22 cellular contexts compared by ENCODE assay signal in the genomic region with DNA sequence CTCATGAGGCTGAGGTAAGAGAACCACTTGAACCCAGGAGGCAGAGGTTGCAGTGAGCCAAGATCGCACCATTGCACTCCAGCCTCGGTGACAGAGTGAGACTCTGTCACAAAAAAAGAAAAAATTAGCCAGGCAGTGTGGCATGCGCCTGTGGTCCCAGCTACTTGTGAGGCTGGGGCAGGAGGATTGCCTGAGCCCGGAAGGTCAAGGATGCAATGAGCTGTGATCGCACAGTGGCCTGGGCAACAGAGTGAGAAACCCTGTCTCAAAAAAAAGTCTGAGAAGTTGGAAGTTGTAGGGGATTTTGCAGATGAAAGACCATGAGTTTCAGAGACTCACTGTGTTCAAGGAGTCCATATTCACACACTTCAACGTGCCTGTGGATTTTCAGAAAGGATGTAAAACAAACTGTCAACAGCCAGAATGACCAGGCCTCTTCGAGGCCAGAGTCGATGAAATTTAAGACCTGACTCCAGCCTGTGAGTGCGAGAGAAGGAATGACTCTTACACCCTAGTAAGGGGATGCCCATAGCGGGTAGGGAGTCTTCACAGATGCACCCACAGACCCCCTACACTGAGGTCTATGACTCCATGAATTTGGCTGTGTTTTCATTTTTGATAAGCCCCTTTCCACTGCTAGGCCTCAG. TPM values are rescaled to one million over a fixed set of nuclear protein-coding genes. Genes with fewer than 3 reads are reported as not detected.
DNase-seq lines count a peak whose midpoint lies in the region; ATAC-seq and TF ChIP-seq lines count a peak whose summit lies in the region.
"Had no signal": no experiment of that assay in that cellular context is flagged by ENCODE, and none has a peak within 500 bp of the region (broad histone marks: within the 10 kb centered on the region; RNA-seq: fewer than 3 reads in every experiment).

No MANE protein-coding gene starts in this region.

- ATAC-seq in Right ventricle myocardium superior (ENCODE audit: poor library complexity): no peak
- ATAC-seq in left ventricle myocardium superior: no peak
- ATAC-seq: A549; activated naive CD8-positive, alpha-beta T cell treated with anti-CD3 and anti-CD28 coated beads, Interleukin-2, amount 50 U/mL, for 24 hours; activated T-helper 17 cell treated with anti-CD3 and anti-CD28 coated beads, Interleukin-2, amount 50 U/mL, for 72 hours; GM23338 had no signal

- TF ChIP-seq CTCF in esophagus muscularis mucosa (IDR thresholded peaks at IDR 0.05): no peak
- no peak for TF ChIP-seq CTCF in nephron progenitor cell (IDR thresholded peaks at IDR 0.05)
- TF ChIP-seq CTCF in type B pancreatic cell (conservative IDR thresholded peaks at IDR 0.05): no peak

- H3K27ac Mint-ChIP-seq in nephron progenitor cell: peak overlapping the region; percentile 84
- no peak overlapping the region for H3K27ac Mint-ChIP-seq in type B pancreatic cell
- H3K27ac Mint-ChIP-seq: activated naive CD8-positive, alpha-beta T cell treated with anti-CD3 and anti-CD28 coated beads, Interleukin-2, amount 50 U/mL, for 24 hours; GM23338 had no signal

- intact Hi-C loops in Right ventricle myocardium superior (cut with DNase I): no loop called here
- intact Hi-C loops in left ventricle myocardium superior (cut with micrococcal nuclease): no loop called here
- intact Hi-C loops in esophagus muscularis mucosa (cut with DNase I): no loop called here

- H3K36me3 Mint-ChIP-seq in nephron progenitor cell (ENCODE audit: low read depth) (peaks cover 55% of the 10 kb centered on the region), type B pancreatic cell (peaks cover 12% of the 10 kb centered on the region)

- H3K9me3 Mint-ChIP-seq in nephron progenitor cell (no peaks in the 10 kb centered on the region), type B pancreatic cell (no peaks in the 10 kb centered on the region)
- H3K9me3 Mint-ChIP-seq: activated naive CD8-positive, alpha-beta T cell treated with anti-CD3 and anti-CD28 coated beads, Interleukin-2, amount 50 U/mL, for 24 hours; activated T-helper 17 cell treated with anti-CD3 and anti-CD28 coated beads, Interleukin-2, amount 50 U/mL, for 72 hours; GM23338 had no signal

- DNase-seq in Right ventricle myocardium superior (peak; percentile 16), left ventricle myocardium superior (no peak), esophagus muscularis mucosa (ENCODE audit: extremely low spot score) (no peak), nephron progenitor cell (no peak), type B pancreatic cell (ENCODE audit: extremely low spot score, unreplicated experiment) (no peak), NCI-H774 (lab: John Stamatoyannopoulos, UW) (no peak), caudate nucleus (lab: John Stamatoyannopoulos, UW) (no peak), NCI-H524 treated with DMSO at 0.1 percent for 48 hours (lab: John Stamatoyannopoulos, UW) (no peak)
- DNase-seq: activated CD4-positive, alpha-beta T cell treated with anti-CD3 and anti-CD28 coated beads for 1 hour; activated naive CD8-positive, alpha-beta T cell treated with anti-CD3 and anti-CD28 coated beads, Interleukin-2, amount 50 U/mL, for 24 hours; DMS53; effector CD4-positive, alpha-beta T cell; SK-N-SH; small intestine; stimulated activated CD4-positive, alpha-beta T cell treated with anti-CD3 and anti-CD28 coated beads, Interleukin-4, amount 100 ng/mL, for 4 hours; T1000; testis had no signal

- no peaks in the 10 kb centered on the region for H3K27me3 ChIP-seq in esophagus muscularis mucosa
- H3K27me3 ChIP-seq: cardiac muscle cell, testis had no signal

- no peaks in the 10 kb centered on the region for H3K27me3 Mint-ChIP-seq in nephron progenitor cell (ENCODE audit: low read depth, poor library complexity)
- H3K27me3 Mint-ChIP-seq in type B pancreatic cell: no peaks in the 10 kb centered on the region
- H3K27me3 Mint-ChIP-seq: activated T-helper 17 cell treated with anti-CD3 and anti-CD28 coated beads, Interleukin-2, amount 50 U/mL, for 72 hours had no signal

- WGBS in esophagus muscularis mucosa: 71% methylated on average over 10 of the region's 10 CpGs

- H3K4me1 ChIP-seq in esophagus muscularis mucosa: peaks cover 40 to 60% (median 55%) of the 10 kb centered on the region in 4 donors

- peak overlapping the region in 1 of 4 donors; percentile 65 for H3K4me3 ChIP-seq in esophagus muscularis mucosa
- H3K4me3 ChIP-seq: A549, cardiac muscle cell, GM23338, testis had no signal

- TF ChIP-seq POLR2A in esophagus muscularis mucosa (IDR thresholded peaks at IDR 0.05; ENCODE audit: low read depth): no peak

- H3K27ac ChIP-seq in esophagus muscularis mucosa (replicated peaks in 1 of 4) (peak overlapping the region in 3 of 4 donors; percentile 1 to 90 (median 83)), caudate nucleus (ENCODE audit: low read depth, low read length) (no peak overlapping the region)
- H3K27ac ChIP-seq: C4-2B, cardiac muscle cell had no signal

- peaks cover 76% of the 10 kb centered on the region for H3K4me1 Mint-ChIP-seq in nephron progenitor cell
- H3K4me1 Mint-ChIP-seq in type B pancreatic cell (ENCODE audit: unreplicated experiment): peaks cover 30% of the 10 kb centered on the region

- no peaks in the 10 kb centered on the region for H3K9me3 ChIP-seq in esophagus muscularis mucosa
- H3K9me3 ChIP-seq: A549, SK-N-SH, testis had no signal

- H3K36me3 ChIP-seq in esophagus muscularis mucosa: peaks cover 0 to 42% (median 13%) of the 10 kb centered on the region in 4 donors
- H3K36me3 ChIP-seq: cardiac muscle cell had no signal

- peak overlapping the region; percentile 93 for H3K4me3 Mint-ChIP-seq in nephron progenitor cell
- H3K4me3 Mint-ChIP-seq in type B pancreatic cell: peak overlapping the region; percentile 79
- H3K4me3 Mint-ChIP-seq: activated naive CD8-positive, alpha-beta T cell treated with anti-CD3 and anti-CD28 coated beads, Interleukin-2, amount 50 U/mL, for 24 hours; activated T-helper 17 cell treated with anti-CD3 and anti-CD28 coated beads, Interleukin-2, amount 50 U/mL, for 72 hours had no signal

- no peak for TF ChIP-seq EP300 in esophagus muscularis mucosa (IDR thresholded peaks at IDR 0.05)

RNA-seq across cellular contexts. Expression of gene S100A13, which starts 2.2 kb away (rescaled TPM):
- total RNA-seq in Right ventricle myocardium superior (153 TPM), left ventricle myocardium superior (124 TPM), esophagus muscularis mucosa (10 to 100 TPM; 71.3 to 84.7 (median 83.1) TPM), type B pancreatic cell (ENCODE audit: low replicate concordance) (58.3 and 102 TPM in 2 replicates)

RNA-seq across cellular contexts. Expression of gene S100A1, which starts 3.1 kb away (rescaled TPM):
- total RNA-seq in Right ventricle myocardium superior: 2,267 TPM
- total RNA-seq in left ventricle myocardium superior: 2,048 TPM
- 10 to 100 TPM in 2 of 4 donors, 1 to 10 TPM in 2; 4.3 to 17.9 (median 9.2) TPM for total RNA-seq in esophagus muscularis mucosa
- 0.97 TPM in 1 of 2 replicates, not detected in the other for total RNA-seq in type B pancreatic cell (ENCODE audit: low replicate concordance)
- total RNA-seq: activated T-helper 17 cell treated with anti-CD3 and anti-CD28 coated beads, Interleukin-2, amount 50 U/mL, for 72 hours had no signal

RNA-seq across cellular contexts. Expression of gene CHTOP, which starts 8.8 kb away (rescaled TPM):
- total RNA-seq in Right ventricle myocardium superior (68.1 TPM), left ventricle myocardium superior (73.3 TPM), esophagus muscularis mucosa (10 to 100 TPM; 34.5 to 43.8 (median 37.6) TPM), type B pancreatic cell (ENCODE audit: low replicate concordance) (87.5 and 108 TPM in 2 replicates)

RNA-seq across cellular contexts. Expression of gene S100A14, which starts 9.0 kb away (rescaled TPM):
- total RNA-seq in Right ventricle myocardium superior: 5.8 TPM
- total RNA-seq in left ventricle myocardium superior: 5.7 TPM
- 1 to 10 TPM in 1 of 4 donors, not detected in 3; 1.0 TPM for total RNA-seq in esophagus muscularis mucosa
- 139 and 266 TPM in 2 replicates for total RNA-seq in type B pancreatic cell (ENCODE audit: low replicate concordance)
- total RNA-seq: testis had no signal

RNA-seq across cellular contexts. Expression of gene S100A16, which starts 12.2 kb away (rescaled TPM):
- total RNA-seq in Right ventricle myocardium superior (44.3 TPM), left ventricle myocardium superior (42.2 TPM), esophagus muscularis mucosa (10 to 100 TPM; 33.2 to 67.9 (median 48.2) TPM), type B pancreatic cell (ENCODE audit: low replicate concordance) (173 and 517 TPM in 2 replicates)
- total RNA-seq: activated T-helper 17 cell treated with anti-CD3 and anti-CD28 coated beads, Interleukin-2, amount 50 U/mL, for 72 hours had no signal

Comparison
In these comparisons a context has a peak if more than half of its experiments do, and no peak if none do; other contexts are left out.
1. RNA of gene S100A1, which starts 3.1 kb away (total RNA-seq): 2,267 TPM in Right ventricle myocardium superior (single experiment) and 2,048 TPM in left ventricle myocardium superior (single experiment); 4.3 to 17.9 TPM in esophagus muscularis mucosa and 0.97 TPM in type B pancreatic cell; every median in the first group is over 100 times any median in the second.